Comparison of ENCODE assay signal across 12 cellular contexts in the genomic region with DNA sequence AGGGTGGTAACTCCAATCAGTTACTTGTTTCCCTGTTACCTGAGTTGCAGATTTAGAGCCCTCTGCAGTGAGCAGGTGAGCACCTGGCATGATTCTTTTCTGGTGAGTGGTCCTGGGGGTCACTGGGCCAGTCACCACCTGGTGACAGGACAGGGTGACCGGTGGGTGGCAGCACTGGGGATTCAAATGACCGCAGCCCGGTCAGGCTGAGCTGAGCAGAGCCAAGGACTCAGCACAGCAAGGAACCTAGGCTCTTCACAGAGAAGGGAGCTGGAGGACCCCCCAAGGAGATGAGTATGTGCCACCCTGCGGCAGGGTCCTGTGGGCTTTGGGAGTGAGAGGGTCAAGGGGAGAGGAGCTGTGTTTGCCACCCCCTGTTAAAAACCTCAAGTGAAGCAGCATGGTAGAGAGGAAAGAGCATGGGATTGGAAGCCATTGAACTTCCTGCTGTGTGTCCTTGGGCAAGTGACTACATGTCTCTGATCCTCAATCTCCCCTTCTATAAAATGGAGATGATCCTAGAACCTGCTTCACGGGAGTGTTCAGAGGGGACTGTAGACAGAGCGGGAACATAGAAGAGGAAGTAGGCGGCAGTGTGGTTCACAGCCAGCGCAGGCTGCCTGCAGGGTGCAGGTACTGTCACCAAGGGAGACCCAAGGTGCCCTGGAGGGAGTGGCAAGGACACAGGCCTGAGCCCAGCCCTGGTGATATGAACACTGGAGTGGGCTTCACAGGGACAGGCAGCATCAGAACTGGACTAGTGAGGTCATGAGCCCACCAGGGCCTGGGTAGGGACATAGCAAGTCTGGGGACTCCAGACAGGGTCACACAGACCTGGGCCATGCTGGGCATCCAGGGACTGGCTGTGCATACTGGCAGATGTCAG. TPM values are rescaled to one million over a fixed set of nuclear protein-coding genes. Genes with fewer than 3 reads are reported as not detected.
A peak's percentile ranks its signal among the peaks of the same experiment; 100 is the strongest.
DNase-seq lines count a peak whose midpoint lies in the region; ATAC-seq and TF ChIP-seq lines count a peak whose summit lies in the region.
"Not testable (repeated sequence)": the region's sequence is repeated elsewhere in the genome, so short reads cannot be mapped to it uniquely, and the experiment has no call there.
"Had no signal": no experiment of that assay in that cellular context is flagged by ENCODE, and none has a peak within 500 bp of the region (broad histone marks: within the 10 kb centered on the region; RNA-seq: fewer than 3 reads in every experiment).

No MANE protein-coding gene starts in this region.

- H3K4ac ChIP-seq in IMR-90 (ENCODE audit: low read depth, low read length) = not testable (repeated sequence)

- intact Hi-C loops in CD4-positive, alpha-beta T cell (cut with DNase I, micrococcal nuclease) = loop anchor here in 1 of 2 experiments (5.0 kb wide), 3 partner anchors 100 to 1065 kb away; a partner anchor contains a TSS
- intact Hi-C loops in IMR-90 (cut with micrococcal nuclease) = not testable (repeated sequence)
- intact Hi-C loops in activated T-helper 1 cell treated with anti-CD3 and anti-CD28 coated beads, Interleukin-12 subunit alpha, Interleukin-12 subunit beta, Interleukin-2, Interleukin-4 antibody, amounts not matched to agents 30 ng/mL and 10 ng/mL and 1 ng/mL, durations not matched to agents 14 hours and 24 hours and 36 hours (cut with micrococcal nuclease) = loop anchor here (2.0 kb wide), 1 partner anchor 49 kb away; no protein-coding TSS in a partner anchor

- H3K9me3 Mint-ChIP-seq in CD4-positive, alpha-beta T cell; activated T-helper 1 cell treated with anti-CD3 and anti-CD28 coated beads, Interleukin-12 subunit alpha, Interleukin-12 subunit beta, Interleukin-2, Interleukin-4 antibody, amounts not matched to agents 30 ng/mL and 10 ng/mL and 1 ng/mL, durations not matched to agents 14 hours and 24 hours and 36 hours; natural killer cell treated with Interleukin-12 subunit alpha and Interleukin-12 subunit beta and Interleukin-15 and Interleukin-18, amount 100 ng/mL, for 72 hours; stimulated activated memory B cell treated with anti-CD40 and anti-IgM and Interleukin-4, amounts not matched to agents 10 μg/mL and 1 μg/mL and 100 μg/mL, for 72 hours: not testable (repeated sequence)

- not testable (repeated sequence) for H3K36me3 ChIP-seq in IMR-90 (ENCODE audit: control insufficient read depth, insufficient read depth, low read length)

- H4K20me1 ChIP-seq in IMR-90 (ENCODE audit: insufficient read depth, low read length) = not testable (repeated sequence)

- H3K4me3 Mint-ChIP-seq in CD4-positive, alpha-beta T cell = peak overlapping the region; percentile 58
- H3K4me3 Mint-ChIP-seq in activated T-helper 1 cell treated with anti-CD3 and anti-CD28 coated beads, Interleukin-12 subunit alpha, Interleukin-12 subunit beta, Interleukin-2, Interleukin-4 antibody, amounts not matched to agents 30 ng/mL and 10 ng/mL and 1 ng/mL, durations not matched to agents 14 hours and 24 hours and 36 hours = peak overlapping the region; percentile 42
- peak overlapping the region; percentile 33 for H3K4me3 Mint-ChIP-seq in natural killer cell treated with Interleukin-12 subunit alpha and Interleukin-12 subunit beta and Interleukin-15 and Interleukin-18, amount 100 ng/mL, for 72 hours
- not testable (repeated sequence) for H3K4me3 Mint-ChIP-seq in stimulated activated memory B cell treated with anti-CD40 and anti-IgM and Interleukin-4, amounts not matched to agents 10 μg/mL and 1 μg/mL and 100 μg/mL, for 72 hours

- H3K4me3 ChIP-seq in IMR-90 (ENCODE audit: insufficient read depth, low read depth, low read length); coronary artery: not testable (repeated sequence)

- not testable (repeated sequence) for H3K56ac ChIP-seq in IMR-90 (ENCODE audit: extremely low read depth, insufficient read depth, low read length)

- H2BK15ac ChIP-seq in IMR-90 (ENCODE audit: low read depth, low read length) = not testable (repeated sequence)

- H3K23ac ChIP-seq in IMR-90 (ENCODE audit: low read depth, low read length) = not testable (repeated sequence)

- 84% methylated on average over 8 of the region's 8 CpGs; no CpG with 5 or more reads in 1 of the 2 experiments for WGBS in IMR-90 (ENCODE audit: extremely low coverage in 2 of 2, insufficient read length in 1 of 2), 2 experiments

- H2BK5ac ChIP-seq in IMR-90 (ENCODE audit: low read depth, low read length, poor library complexity, severe bottlenecking) = not testable (repeated sequence)

- H3K4me1 ChIP-seq in IMR-90 (ENCODE audit: control insufficient read depth, insufficient read depth, low read length) = not testable (repeated sequence)

- not testable (repeated sequence) for H3K9me3 ChIP-seq in CD4-positive, alpha-beta T cell (ENCODE audit: control insufficient read depth, low read length); IMR-90 (ENCODE audit: control insufficient read depth, insufficient read depth, low read length)

- TF ChIP-seq CTCF in CD4-positive, alpha-beta T cell (IDR thresholded peaks at IDR 0.05); IMR-90 (conservative IDR thresholded peaks at IDR 0.05; ENCODE audit: low read depth, low read length); coronary artery (IDR thresholded peaks at IDR 0.05): not testable (repeated sequence)

- not testable (repeated sequence) for H4K91ac ChIP-seq in IMR-90 (ENCODE audit: insufficient read depth, low read depth, low read length)

- ATAC-seq in CD4-positive, alpha-beta T cell (ENCODE audit: poor library complexity); IMR-90 (ENCODE audit: low read depth); natural killer cell treated with Interleukin-12 subunit alpha and Interleukin-12 subunit beta and Interleukin-15 and Interleukin-18, amount 100 ng/mL, for 72 hours; stimulated activated memory B cell treated with anti-CD40 and anti-IgM and Interleukin-4, amounts not matched to agents 10 μg/mL and 1 μg/mL and 100 μg/mL, for 72 hours: not testable (repeated sequence)

- H2BK20ac ChIP-seq in IMR-90 (ENCODE audit: low read depth, low read length) = not testable (repeated sequence)

- CTCF ChIA-PET in CD4-positive, alpha-beta T cell (lab: Charles Lee) = interaction anchor here (1.0 kb wide), 1 partner anchor 9 kb away, joined by 3 read pairs; no protein-coding TSS in a partner anchor
- CTCF ChIA-PET in IMR-90 (lab: Yijun Ruan, JAX) = not testable (repeated sequence)

- not testable (repeated sequence) for H3K4me2 ChIP-seq in IMR-90 (ENCODE audit: low read depth, low read length)

- not testable (repeated sequence) for H3K14ac ChIP-seq in IMR-90 (replicated peaks; ENCODE audit: low read depth, low read length)

- not testable (repeated sequence) for H3K36me3 Mint-ChIP-seq in CD4-positive, alpha-beta T cell (ENCODE audit: low read depth); activated T-helper 1 cell treated with anti-CD3 and anti-CD28 coated beads, Interleukin-12 subunit alpha, Interleukin-12 subunit beta, Interleukin-2, Interleukin-4 antibody, amounts not matched to agents 30 ng/mL and 10 ng/mL and 1 ng/mL, durations not matched to agents 14 hours and 24 hours and 36 hours (ENCODE audit: low read depth); natural killer cell treated with Interleukin-12 subunit alpha and Interleukin-12 subunit beta and Interleukin-15 and Interleukin-18, amount 100 ng/mL, for 72 hours; stimulated activated memory B cell treated with anti-CD40 and anti-IgM and Interleukin-4, amounts not matched to agents 10 μg/mL and 1 μg/mL and 100 μg/mL, for 72 hours

- H3K9me1 ChIP-seq in IMR-90 (ENCODE audit: insufficient read depth, low read length) = not testable (repeated sequence)

- not testable (repeated sequence) for H3K18ac ChIP-seq in IMR-90 (ENCODE audit: low read depth, low read length)

- not testable (repeated sequence) for H2AK5ac ChIP-seq in IMR-90 (ENCODE audit: low read depth, low read length)

- peak overlapping the region; percentile 29 for H2AFZ ChIP-seq in IMR-90 (replicated peaks; ENCODE audit: low read length, poor library complexity)

- not testable (repeated sequence) for H3K27me3 Mint-ChIP-seq in CD4-positive, alpha-beta T cell; activated T-helper 1 cell treated with anti-CD3 and anti-CD28 coated beads, Interleukin-12 subunit alpha, Interleukin-12 subunit beta, Interleukin-2, Interleukin-4 antibody, amounts not matched to agents 30 ng/mL and 10 ng/mL and 1 ng/mL, durations not matched to agents 14 hours and 24 hours and 36 hours (ENCODE audit: insufficient read depth); natural killer cell treated with Interleukin-12 subunit alpha and Interleukin-12 subunit beta and Interleukin-15 and Interleukin-18, amount 100 ng/mL, for 72 hours; stimulated activated memory B cell treated with anti-CD40 and anti-IgM and Interleukin-4, amounts not matched to agents 10 μg/mL and 1 μg/mL and 100 μg/mL, for 72 hours

- not testable (repeated sequence) for BruUV-seq in IMR-90 (replicated peaks; lab: Mats Ljungman, UMichigan)

- not testable (repeated sequence) for TF ChIP-seq RAD21 in IMR-90 (IDR thresholded peaks at IDR 0.05; ENCODE audit: low read length)

- not testable (repeated sequence) for H4K8ac ChIP-seq in IMR-90 (ENCODE audit: low read depth in 2 of 2, low read length in 2 of 2)

- H3K9ac ChIP-seq in IMR-90 (ENCODE audit: low read depth, low read length) = not testable (repeated sequence)

- H3K27me3 ChIP-seq in CD4-positive, alpha-beta T cell (ENCODE audit: control insufficient read depth, insufficient read depth, low read length); IMR-90 (ENCODE audit: control insufficient read depth, insufficient read depth, low read length); layer of hippocampus (ENCODE audit: control insufficient read depth, insufficient read depth, low read length): not testable (repeated sequence)

- not testable (repeated sequence) for DNase-seq in CD4-positive, alpha-beta T cell; IMR-90; activated T-helper 1 cell treated with anti-CD3 and anti-CD28 coated beads, Interleukin-12 subunit alpha, Interleukin-12 subunit beta, Interleukin-2, Interleukin-4 antibody, amounts not matched to agents 30 ng/mL and 10 ng/mL and 1 ng/mL, durations not matched to agents 14 hours and 24 hours and 36 hours (ENCODE audit: low spot score); natural killer cell treated with Interleukin-12 subunit alpha and Interleukin-12 subunit beta and Interleukin-15 and Interleukin-18, amount 100 ng/mL, for 72 hours (ENCODE audit: low spot score)
- DNase-seq in SIG-M5 treated with dmso at 0.1 percent for 504 hours (lab: John Stamatoyannopoulos, UW; ENCODE audit: unreplicated experiment) (peak; percentile 44), coronary artery (ENCODE audit: low spot score) (peak; percentile 72)

- not testable (repeated sequence) for H2BK120ac ChIP-seq in IMR-90 (ENCODE audit: low read depth, low read length)

- peaks cover 42% of the 10 kb centered on the region for H3K4me1 Mint-ChIP-seq in CD4-positive, alpha-beta T cell (ENCODE audit: low read depth)
- peaks cover 39% of the 10 kb centered on the region for H3K4me1 Mint-ChIP-seq in activated T-helper 1 cell treated with anti-CD3 and anti-CD28 coated beads, Interleukin-12 subunit alpha, Interleukin-12 subunit beta, Interleukin-2, Interleukin-4 antibody, amounts not matched to agents 30 ng/mL and 10 ng/mL and 1 ng/mL, durations not matched to agents 14 hours and 24 hours and 36 hours (ENCODE audit: low read depth)
- H3K4me1 Mint-ChIP-seq in natural killer cell treated with Interleukin-12 subunit alpha and Interleukin-12 subunit beta and Interleukin-15 and Interleukin-18, amount 100 ng/mL, for 72 hours (ENCODE audit: low read depth in 2 of 2) = peaks cover 29 to 33% of the 10 kb centered on the region in 2 donors
- H3K4me1 Mint-ChIP-seq in stimulated activated memory B cell treated with anti-CD40 and anti-IgM and Interleukin-4, amounts not matched to agents 10 μg/mL and 1 μg/mL and 100 μg/mL, for 72 hours = peaks cover 50% of the 10 kb centered on the region

- H2AK9ac ChIP-seq in IMR-90 (replicated peaks; ENCODE audit: low read depth, low read length, poor library complexity) = not testable (repeated sequence)

- H3K27ac ChIP-seq in CD4-positive, alpha-beta T cell (ENCODE audit: low read depth, low read length); IMR-90 (ENCODE audit: insufficient read depth, low read length); coronary artery: not testable (repeated sequence)
- H3K27ac ChIP-seq in layer of hippocampus (ENCODE audit: low read depth, low read length) = peak overlapping the region; percentile 10

- not testable (repeated sequence) for H4K5ac ChIP-seq in IMR-90 (ENCODE audit: low read depth, low read length)

- not testable (repeated sequence) for TF ChIP-seq POLR2A in IMR-90 (IDR thresholded peaks at IDR 0.05; ENCODE audit: low read depth, low read length)

- POLR2A ChIA-PET in CD4-positive, alpha-beta T cell (lab: Charles Lee) = interaction anchor here (3.9 kb wide), 1 partner anchor 8 kb away, joined by 35 read pairs; no protein-coding TSS in a partner anchor
- POLR2A ChIA-PET in IMR-90 (lab: Charles Lee; ENCODE audit: unreplicated experiment) = not testable (repeated sequence)

- in situ Hi-C loops in IMR-90 (cut with MboI; ENCODE audit: low sequenced_read_pairs) = not testable (repeated sequence)

- dilution Hi-C loops in IMR-90 (cut with HindIII; ENCODE audit: low sequenced_read_pairs, unreplicated experiment) = not testable (repeated sequence)

- H3K27ac Mint-ChIP-seq in CD4-positive, alpha-beta T cell = not testable (repeated sequence)
- H3K27ac Mint-ChIP-seq in activated T-helper 1 cell treated with anti-CD3 and anti-CD28 coated beads, Interleukin-12 subunit alpha, Interleukin-12 subunit beta, Interleukin-2, Interleukin-4 antibody, amounts not matched to agents 30 ng/mL and 10 ng/mL and 1 ng/mL, durations not matched to agents 14 hours and 24 hours and 36 hours = peak overlapping the region; percentile 40
- H3K27ac Mint-ChIP-seq in natural killer cell treated with Interleukin-12 subunit alpha and Interleukin-12 subunit beta and Interleukin-15 and Interleukin-18, amount 100 ng/mL, for 72 hours = peak overlapping the region; percentile 5 to 43
- H3K27ac Mint-ChIP-seq in stimulated activated memory B cell treated with anti-CD40 and anti-IgM and Interleukin-4, amounts not matched to agents 10 μg/mL and 1 μg/mL and 100 μg/mL, for 72 hours = peak overlapping the region; percentile 86

- peaks cover 0 to 19% of the 10 kb centered on the region in 2 experiments; a peak in 2 of 4 replicates for H3K79me1 ChIP-seq in IMR-90 (ENCODE audit: low read depth in 1 of 2, low read length in 2 of 2)

RNA-seq across cellular contexts. Expression of a gene that starts 9.6 kb away (rescaled TPM):
- 10 to 100 TPM; 47.4 to 49.7 TPM for total RNA-seq in CD4-positive, alpha-beta T cell
- total RNA-seq in IMR-90 (2012; rRNA removed) = 7.2 and 7.5 TPM in 2 replicates
- polyA plus RNA-seq in IMR-90 (2012; rRNA removed) = 13.7 and 14.7 TPM in 2 replicates
- polyA plus RNA-seq in IMR-90 (2012; cell fraction: cytosol; rRNA removed) = 10.7 and 12.9 TPM in 2 replicates
- polyA plus RNA-seq in IMR-90 (2012; cell fraction: nucleus; rRNA removed; ENCODE audit: low replicate concordance) = 82.9 and 147 TPM in 2 replicates
- total RNA-seq in activated T-helper 1 cell treated with anti-CD3 and anti-CD28 coated beads, Interleukin-12 subunit alpha, Interleukin-12 subunit beta, Interleukin-2, Interleukin-4 antibody, amounts not matched to agents 30 ng/mL and 10 ng/mL and 1 ng/mL, durations not matched to agents 14 hours and 24 hours and 36 hours = 22.1 and 22.6 TPM in 2 replicates
- total RNA-seq in natural killer cell treated with Interleukin-12 subunit alpha and Interleukin-12 subunit beta and Interleukin-15 and Interleukin-18, amount 100 ng/mL, for 72 hours = 10 to 100 TPM; 21.0 to 29.3 TPM

RNA-seq across cellular contexts. Expression of a gene that starts 16.3 kb away (rescaled TPM):
- 1,000 to 10,000 TPM; 4,982 to 5,937 TPM for total RNA-seq in CD4-positive, alpha-beta T cell
- under 0.01 TPM in 2 replicates for total RNA-seq in IMR-90 (2012; rRNA removed)
- polyA plus RNA-seq in IMR-90 (2012; rRNA removed) = not detected in 2 replicates
- not detected in 2 replicates for polyA plus RNA-seq in IMR-90 (2012; cell fraction: cytosol; rRNA removed)
- not detected in 2 replicates for polyA plus RNA-seq in IMR-90 (2012; cell fraction: nucleus; rRNA removed; ENCODE audit: low replicate concordance)
- total RNA-seq in activated T-helper 1 cell treated with anti-CD3 and anti-CD28 coated beads, Interleukin-12 subunit alpha, Interleukin-12 subunit beta, Interleukin-2, Interleukin-4 antibody, amounts not matched to agents 30 ng/mL and 10 ng/mL and 1 ng/mL, durations not matched to agents 14 hours and 24 hours and 36 hours = 2,178 and 3,041 TPM in 2 replicates
- 1,000 to 10,000 TPM; 1,591 to 3,879 TPM for total RNA-seq in natural killer cell treated with Interleukin-12 subunit alpha and Interleukin-12 subunit beta and Interleukin-15 and Interleukin-18, amount 100 ng/mL, for 72 hours
- total RNA-seq: myocyte had no signal
- polyA plus RNA-seq: esophagus, foreskin keratinocyte, mammary epithelial cell had no signal

Comparison
In these comparisons a context has a peak if more than half of its experiments do, and no peak if none do; other contexts are left out.
1. RNA of a gene that starts 16.3 kb away (total RNA-seq): 4,982 to 5,937 TPM in CD4-positive, alpha-beta T cell, 1,591 to 3,879 TPM in natural killer cell treated with Interleukin-12 subunit alpha and Interleukin-12 subunit beta and Interleukin-15 and Interleukin-18, amount 100 ng/mL, for 72 hours and 2,178 to 3,041 TPM in activated T-helper 1 cell treated with anti-CD3 and anti-CD28 coated beads, Interleukin-12 subunit alpha, Interleukin-12 subunit beta, Interleukin-2, Interleukin-4 antibody, amounts not matched to agents 30 ng/mL and 10 ng/mL and 1 ng/mL, durations not matched to agents 14 hours and 24 hours and 36 hours; under 0.01 TPM in IMR-90; every median in the first group is over 1,000 times any median in the second.